In the genomic region with DNA sequence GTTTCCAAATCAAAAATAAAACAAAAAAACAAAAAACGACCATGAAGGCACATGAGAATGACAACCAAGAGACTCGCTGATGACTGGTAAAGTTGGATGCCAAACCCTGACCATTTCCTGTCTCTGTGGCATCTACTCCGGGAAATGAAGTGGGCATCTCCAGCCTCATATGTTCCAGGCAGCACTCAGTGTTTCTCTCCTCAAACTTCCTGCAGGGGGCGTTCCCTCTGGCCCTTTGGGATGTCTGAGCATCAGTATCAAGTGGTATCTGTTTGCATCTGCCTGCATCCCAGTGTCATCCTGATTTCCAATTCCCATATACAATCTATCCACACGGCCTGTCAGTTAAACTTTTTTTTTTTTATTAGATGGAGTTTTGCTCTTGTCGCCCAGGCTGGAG, we compare ENCODE assay signal across 1 cellular context.
TF ChIP-seq lines count a peak whose summit lies in the region.

No MANE protein-coding gene starts in this region.

TF ChIP-seq in GM23338, 12 proteins besides CTCF, POLR2A, EP300 and RAD21:
- TF ChIP-seq POLR2AphosphoS5 (IDR thresholded peaks at IDR 0.05; ENCODE audit: low read depth), result no peak
- no peak for TF ChIP-seq JUNB (IDR thresholded peaks at IDR 0.05; ENCODE audit: unreplicated experiment)
- TF ChIP-seq, protein P1, sequence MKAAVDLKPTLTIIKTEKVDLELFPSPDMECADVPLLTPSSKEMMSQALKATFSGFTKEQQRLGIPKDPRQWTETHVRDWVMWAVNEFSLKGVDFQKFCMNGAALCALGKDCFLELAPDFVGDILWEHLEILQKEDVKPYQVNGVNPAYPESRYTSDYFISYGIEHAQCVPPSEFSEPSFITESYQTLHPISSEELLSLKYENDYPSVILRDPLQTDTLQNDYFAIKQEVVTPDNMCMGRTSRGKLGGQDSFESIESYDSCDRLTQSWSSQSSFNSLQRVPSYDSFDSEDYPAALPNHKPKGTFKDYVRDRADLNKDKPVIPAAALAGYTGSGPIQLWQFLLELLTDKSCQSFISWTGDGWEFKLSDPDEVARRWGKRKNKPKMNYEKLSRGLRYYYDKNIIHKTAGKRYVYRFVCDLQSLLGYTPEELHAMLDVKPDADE (IDR thresholded peaks at IDR 0.05), result no peak
- TF ChIP-seq, protein P2, sequence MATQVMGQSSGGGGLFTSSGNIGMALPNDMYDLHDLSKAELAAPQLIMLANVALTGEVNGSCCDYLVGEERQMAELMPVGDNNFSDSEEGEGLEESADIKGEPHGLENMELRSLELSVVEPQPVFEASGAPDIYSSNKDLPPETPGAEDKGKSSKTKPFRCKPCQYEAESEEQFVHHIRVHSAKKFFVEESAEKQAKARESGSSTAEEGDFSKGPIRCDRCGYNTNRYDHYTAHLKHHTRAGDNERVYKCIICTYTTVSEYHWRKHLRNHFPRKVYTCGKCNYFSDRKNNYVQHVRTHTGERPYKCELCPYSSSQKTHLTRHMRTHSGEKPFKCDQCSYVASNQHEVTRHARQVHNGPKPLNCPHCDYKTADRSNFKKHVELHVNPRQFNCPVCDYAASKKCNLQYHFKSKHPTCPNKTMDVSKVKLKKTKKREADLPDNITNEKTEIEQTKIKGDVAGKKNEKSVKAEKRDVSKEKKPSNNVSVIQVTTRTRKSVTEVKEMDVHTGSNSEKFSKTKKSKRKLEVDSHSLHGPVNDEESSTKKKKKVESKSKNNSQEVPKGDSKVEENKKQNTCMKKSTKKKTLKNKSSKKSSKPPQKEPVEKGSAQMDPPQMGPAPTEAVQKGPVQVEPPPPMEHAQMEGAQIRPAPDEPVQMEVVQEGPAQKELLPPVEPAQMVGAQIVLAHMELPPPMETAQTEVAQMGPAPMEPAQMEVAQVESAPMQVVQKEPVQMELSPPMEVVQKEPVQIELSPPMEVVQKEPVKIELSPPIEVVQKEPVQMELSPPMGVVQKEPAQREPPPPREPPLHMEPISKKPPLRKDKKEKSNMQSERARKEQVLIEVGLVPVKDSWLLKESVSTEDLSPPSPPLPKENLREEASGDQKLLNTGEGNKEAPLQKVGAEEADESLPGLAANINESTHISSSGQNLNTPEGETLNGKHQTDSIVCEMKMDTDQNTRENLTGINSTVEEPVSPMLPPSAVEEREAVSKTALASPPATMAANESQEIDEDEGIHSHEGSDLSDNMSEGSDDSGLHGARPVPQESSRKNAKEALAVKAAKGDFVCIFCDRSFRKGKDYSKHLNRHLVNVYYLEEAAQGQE (IDR thresholded peaks at IDR 0.05; ENCODE audit: unreplicated experiment), result no peak
- TF ChIP-seq EZH2phosphoT487 (IDR thresholded peaks at IDR 0.05; ENCODE audit: unreplicated experiment), result no peak
- TF ChIP-seq, protein P3, sequence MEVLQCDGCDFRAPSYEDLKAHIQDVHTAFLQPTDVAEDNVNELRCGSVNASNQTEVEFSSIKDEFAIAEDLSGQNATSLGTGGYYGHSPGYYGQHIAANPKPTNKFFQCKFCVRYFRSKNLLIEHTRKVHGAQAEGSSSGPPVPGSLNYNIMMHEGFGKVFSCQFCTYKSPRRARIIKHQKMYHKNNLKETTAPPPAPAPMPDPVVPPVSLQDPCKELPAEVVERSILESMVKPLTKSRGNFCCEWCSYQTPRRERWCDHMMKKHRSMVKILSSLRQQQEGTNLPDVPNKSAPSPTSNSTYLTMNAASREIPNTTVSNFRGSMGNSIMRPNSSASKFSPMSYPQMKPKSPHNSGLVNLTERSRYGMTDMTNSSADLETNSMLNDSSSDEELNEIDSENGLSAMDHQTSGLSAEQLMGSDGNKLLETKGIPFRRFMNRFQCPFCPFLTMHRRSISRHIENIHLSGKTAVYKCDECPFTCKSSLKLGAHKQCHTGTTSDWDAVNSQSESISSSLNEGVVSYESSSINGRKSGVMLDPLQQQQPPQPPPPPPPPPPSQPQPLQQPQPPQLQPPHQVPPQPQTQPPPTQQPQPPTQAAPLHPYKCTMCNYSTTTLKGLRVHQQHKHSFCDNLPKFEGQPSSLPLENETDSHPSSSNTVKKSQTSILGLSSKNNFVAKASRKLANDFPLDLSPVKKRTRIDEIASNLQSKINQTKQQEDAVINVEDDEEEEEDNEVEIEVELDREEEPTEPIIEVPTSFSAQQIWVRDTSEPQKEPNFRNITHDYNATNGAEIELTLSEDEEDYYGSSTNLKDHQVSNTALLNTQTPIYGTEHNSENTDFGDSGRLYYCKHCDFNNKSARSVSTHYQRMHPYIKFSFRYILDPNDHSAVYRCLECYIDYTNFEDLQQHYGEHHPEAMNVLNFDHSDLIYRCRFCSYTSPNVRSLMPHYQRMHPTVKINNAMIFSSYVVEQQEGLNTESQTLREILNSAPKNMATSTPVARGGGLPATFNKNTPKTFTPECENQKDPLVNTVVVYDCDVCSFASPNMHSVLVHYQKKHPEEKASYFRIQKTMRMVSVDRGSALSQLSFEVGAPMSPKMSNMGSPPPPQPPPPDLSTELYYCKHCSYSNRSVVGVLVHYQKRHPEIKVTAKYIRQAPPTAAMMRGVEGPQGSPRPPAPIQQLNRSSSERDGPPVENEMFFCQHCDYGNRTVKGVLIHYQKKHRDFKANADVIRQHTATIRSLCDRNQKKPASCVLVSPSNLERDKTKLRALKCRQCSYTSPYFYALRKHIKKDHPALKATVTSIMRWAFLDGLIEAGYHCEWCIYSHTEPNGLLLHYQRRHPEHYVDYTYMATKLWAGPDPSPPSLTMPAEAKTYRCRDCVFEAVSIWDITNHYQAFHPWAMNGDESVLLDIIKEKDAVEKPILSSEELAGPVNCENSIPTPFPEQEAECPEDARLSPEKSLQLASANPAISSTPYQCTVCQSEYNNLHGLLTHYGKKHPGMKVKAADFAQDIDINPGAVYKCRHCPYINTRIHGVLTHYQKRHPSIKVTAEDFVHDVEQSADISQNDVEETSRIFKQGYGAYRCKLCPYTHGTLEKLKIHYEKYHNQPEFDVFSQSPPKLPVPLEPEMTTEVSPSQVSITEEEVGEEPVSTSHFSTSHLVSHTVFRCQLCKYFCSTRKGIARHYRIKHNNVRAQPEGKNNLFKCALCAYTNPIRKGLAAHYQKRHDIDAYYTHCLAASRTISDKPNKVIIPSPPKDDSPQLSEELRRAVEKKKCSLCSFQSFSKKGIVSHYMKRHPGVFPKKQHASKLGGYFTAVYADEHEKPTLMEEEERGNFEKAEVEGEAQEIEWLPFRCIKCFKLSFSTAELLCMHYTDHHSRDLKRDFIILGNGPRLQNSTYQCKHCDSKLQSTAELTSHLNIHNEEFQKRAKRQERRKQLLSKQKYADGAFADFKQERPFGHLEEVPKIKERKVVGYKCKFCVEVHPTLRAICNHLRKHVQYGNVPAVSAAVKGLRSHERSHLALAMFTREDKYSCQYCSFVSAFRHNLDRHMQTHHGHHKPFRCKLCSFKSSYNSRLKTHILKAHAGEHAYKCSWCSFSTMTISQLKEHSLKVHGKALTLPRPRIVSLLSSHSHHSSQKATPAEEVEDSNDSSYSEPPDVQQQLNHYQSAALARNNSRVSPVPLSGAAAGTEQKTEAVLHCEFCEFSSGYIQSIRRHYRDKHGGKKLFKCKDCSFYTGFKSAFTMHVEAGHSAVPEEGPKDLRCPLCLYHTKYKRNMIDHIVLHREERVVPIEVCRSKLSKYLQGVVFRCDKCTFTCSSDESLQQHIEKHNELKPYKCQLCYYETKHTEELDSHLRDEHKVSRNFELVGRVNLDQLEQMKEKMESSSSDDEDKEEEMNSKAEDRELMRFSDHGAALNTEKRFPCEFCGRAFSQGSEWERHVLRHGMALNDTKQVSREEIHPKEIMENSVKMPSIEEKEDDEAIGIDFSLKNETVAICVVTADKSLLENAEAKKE (CRISPR knock-in tag; IDR thresholded peaks at IDR 0.05), result no peak
- TF ChIP-seq NANOG (IDR thresholded peaks at IDR 0.05; ENCODE audit: borderline replicate concordance), result no peak
- no peak for TF ChIP-seq STAT1 (IDR thresholded peaks at IDR 0.05; ENCODE audit: unreplicated experiment)
- no peak for TF ChIP-seq ZNF114 (CRISPR knock-in tag; IDR thresholded peaks at IDR 0.05)
- TF ChIP-seq ZNF331 (CRISPR knock-in tag; IDR thresholded peaks at IDR 0.05; ENCODE audit: low read depth), result no peak
- TF ChIP-seq EZH2 (IDR thresholded peaks at IDR 0.05; ENCODE audit: low read depth, unreplicated experiment), result no peak
- no peak for TF ChIP-seq CREB1 (CRISPR knock-in tag; IDR thresholded peaks at IDR 0.05; ENCODE audit: low read depth)
TF ChIP-seq in GM23338: peak in this region for 0.
